In the genomic region with DNA sequence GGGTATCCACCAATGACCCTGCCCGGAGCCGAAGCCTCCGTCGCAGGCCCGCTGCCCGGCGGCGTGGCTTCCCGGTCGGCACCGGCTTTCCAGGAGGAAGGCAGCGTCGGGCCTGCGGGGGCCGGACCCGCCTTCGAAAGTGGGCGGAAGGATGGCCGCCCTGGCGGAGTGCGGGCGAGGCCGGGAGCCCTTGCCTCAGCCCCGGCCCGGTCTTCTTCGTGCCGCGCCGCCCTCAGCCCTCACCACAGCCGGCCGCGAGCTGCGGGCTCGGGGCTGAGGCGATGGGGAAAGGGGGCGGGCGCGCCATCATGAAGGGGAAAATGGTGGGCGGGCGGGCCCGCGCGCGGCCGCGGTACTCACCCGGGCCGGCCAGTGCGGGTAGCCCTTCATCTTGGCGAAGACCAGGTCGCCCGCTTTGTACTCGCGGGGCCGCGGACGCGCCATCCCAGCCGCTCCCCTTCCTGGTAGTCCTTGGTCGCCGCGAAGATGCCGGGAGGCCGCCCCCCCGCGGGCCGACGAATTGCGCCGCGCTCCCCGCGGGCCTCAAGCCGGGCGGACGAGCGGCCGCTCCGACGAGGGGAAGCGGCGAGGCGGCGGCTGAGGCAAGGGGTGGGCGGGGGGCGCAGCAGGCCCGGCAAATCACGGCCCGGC, we compare ENCODE assay signal across 8 cellular contexts. TPM values are rescaled to one million over a fixed set of nuclear protein-coding genes. Genes with fewer than 3 reads are reported as not detected.
DNase-seq lines count a peak whose midpoint lies in the region; ATAC-seq and TF ChIP-seq lines count a peak whose summit lies in the region.

No MANE protein-coding gene starts in this region.

- peak; percentile 79 for DNase-seq in activated CD4-positive, alpha-beta T cell treated with anti-CD3 and anti-CD28 coated beads, Interleukin-2, amount 10 ng/mL, durations not matched to agents 24 days and 14 days
- no peak for DNase-seq in activated CD4-positive, alpha-beta T cell treated with anti-CD3 and anti-CD28 coated beads for 1 hour
- peak; percentile 57 for DNase-seq in WTC11 (ENCODE audit: low spot score)
- DNase-seq in epithelial cell of proximal tubule (ENCODE audit: low read depth), result no peak
- peak; percentile 15 to 31 for DNase-seq in tibial nerve (ENCODE audit: low spot score in 2 of 2)

- H3K27me3 ChIP-seq in tibial nerve, result no peaks in the 10 kb centered on the region

- peak overlapping the region; percentile 90 for H3K4me3 Mint-ChIP-seq in activated CD4-positive, alpha-beta T cell treated with anti-CD3 and anti-CD28 coated beads, Interleukin-2, amount 10 ng/mL, durations not matched to agents 24 days and 14 days
- H3K4me3 Mint-ChIP-seq in WTC11, result peak overlapping the region; percentile 95

- H3K4me1 Mint-ChIP-seq in activated CD4-positive, alpha-beta T cell treated with anti-CD3 and anti-CD28 coated beads, Interleukin-2, amount 10 ng/mL, durations not matched to agents 24 days and 14 days, result peaks cover 15% of the 10 kb centered on the region
- H3K4me1 Mint-ChIP-seq in WTC11, result peaks cover 38% of the 10 kb centered on the region

- peaks cover 25% of the 10 kb centered on the region for H3K27me3 Mint-ChIP-seq in activated CD4-positive, alpha-beta T cell treated with anti-CD3 and anti-CD28 coated beads, Interleukin-2, amount 10 ng/mL, durations not matched to agents 24 days and 14 days
- H3K27me3 Mint-ChIP-seq in WTC11 (ENCODE audit: low read depth), result no peaks in the 10 kb centered on the region

- POLR2A ChIA-PET in WTC11 (lab: Charles Lee), result interaction anchor here (1.0 to 1.2 kb wide), 2 partner anchors 69 to 195 kb away, joined by 3 to 5 read pairs; no protein-coding TSS in a partner anchor

- ATAC-seq in HG03045 (IDR thresholded peaks at IDR 0.05; ENCODE audit: unreplicated experiment) (peak; percentile 30), WTC11 (peak; percentile 12), HG03196 (IDR thresholded peaks at IDR 0.05; ENCODE audit: unreplicated experiment) (no peak)

- TF ChIP-seq EP300 in tibial nerve (IDR thresholded peaks at IDR 0.05), result peak in 1 of 2 donors; percentile 18

- no peak for TF ChIP-seq POLR2A in tibial nerve (IDR thresholded peaks at IDR 0.05)

- intact Hi-C loops in activated CD4-positive, alpha-beta T cell treated with anti-CD3 and anti-CD28 coated beads, Interleukin-2, amount 10 ng/mL, durations not matched to agents 24 days and 14 days (cut with micrococcal nuclease), result loop anchor here (1.0 to 10.0 kb wide), 3 partner anchors 98 to 718 kb away; a partner anchor contains a TSS

- TF ChIP-seq CTCF in WTC11 (IDR thresholded peaks at IDR 0.05) (no peak), epithelial cell of proximal tubule (conservative IDR thresholded peaks at IDR 0.05; ENCODE audit: low read depth, low read length) (no peak), tibial nerve (IDR thresholded peaks at IDR 0.05) (peak in 1 of 5 experiments; percentile 18)

- no peaks in the 10 kb centered on the region for H3K36me3 ChIP-seq in mesodermal cell (ENCODE audit: control insufficient read depth, insufficient read depth, low read length)
- no peaks in the 10 kb centered on the region for H3K36me3 ChIP-seq in tibial nerve

- CTCF ChIA-PET in WTC11 (lab: Charles Lee), result interaction anchor here (2.3 kb wide), 1 partner anchor 10 kb away, joined by 9 read pairs; no protein-coding TSS in a partner anchor

- WGBS in mesodermal cell (ENCODE audit: insufficient coverage in 2 of 2), 2 experiments, result 0 to 1% methylated on average over 32 to 52 of the region's 89 CpGs
- 0 to 1% methylated on average over 19 to 55 of the region's 89 CpGs for WGBS in tibial nerve, 2 donors

- peaks cover 5% of the 10 kb centered on the region for H3K36me3 Mint-ChIP-seq in activated CD4-positive, alpha-beta T cell treated with anti-CD3 and anti-CD28 coated beads, Interleukin-2, amount 10 ng/mL, durations not matched to agents 24 days and 14 days (ENCODE audit: low read depth)
- H3K36me3 Mint-ChIP-seq in WTC11, result peaks cover 2% of the 10 kb centered on the region; the same call in 1 of the 2 replicates

- H3K9me3 ChIP-seq in mesodermal cell (ENCODE audit: control insufficient read depth, low read length), result no peaks in the 10 kb centered on the region
- no peaks in the 10 kb centered on the region for H3K9me3 ChIP-seq in tibial nerve

- H3K27ac Mint-ChIP-seq in activated CD4-positive, alpha-beta T cell treated with anti-CD3 and anti-CD28 coated beads, Interleukin-2, amount 10 ng/mL, durations not matched to agents 24 days and 14 days, result no peak overlapping the region
- H3K27ac Mint-ChIP-seq in WTC11, result no peak overlapping the region

- H3K4me3 ChIP-seq in epithelial cell of proximal tubule (ENCODE audit: low read depth, low read length) (peak overlapping the region; percentile 68), mesodermal cell (ENCODE audit: extremely low read depth, insufficient read depth, low read length, poor library complexity, severe bottlenecking) (peak overlapping the region; percentile 82), tibial nerve (peak overlapping the region; percentile 71 to 98 (median 90))

- H3K4me1 ChIP-seq in mesodermal cell (ENCODE audit: control insufficient read depth, insufficient read depth, low read length, poor library complexity, severe bottlenecking) (peaks cover 8% of the 10 kb centered on the region), tibial nerve (peaks cover 0 to 50% (median 5%) of the 10 kb centered on the region in 4 donors)

- no peaks in the 10 kb centered on the region for H3K9me3 Mint-ChIP-seq in activated CD4-positive, alpha-beta T cell treated with anti-CD3 and anti-CD28 coated beads, Interleukin-2, amount 10 ng/mL, durations not matched to agents 24 days and 14 days
- no peaks in the 10 kb centered on the region for H3K9me3 Mint-ChIP-seq in WTC11

- H3K27ac ChIP-seq in mesodermal cell (ENCODE audit: low read depth, low read length, severe bottlenecking) (peak overlapping the region; percentile 82), tibial nerve (peak overlapping the region; percentile 80 to 97 (median 86))

TF ChIP-seq in WTC11, 78 proteins besides CTCF, POLR2A, EP300 and RAD21 (continues in another document):
- TF ChIP-seq, protein P1, sequence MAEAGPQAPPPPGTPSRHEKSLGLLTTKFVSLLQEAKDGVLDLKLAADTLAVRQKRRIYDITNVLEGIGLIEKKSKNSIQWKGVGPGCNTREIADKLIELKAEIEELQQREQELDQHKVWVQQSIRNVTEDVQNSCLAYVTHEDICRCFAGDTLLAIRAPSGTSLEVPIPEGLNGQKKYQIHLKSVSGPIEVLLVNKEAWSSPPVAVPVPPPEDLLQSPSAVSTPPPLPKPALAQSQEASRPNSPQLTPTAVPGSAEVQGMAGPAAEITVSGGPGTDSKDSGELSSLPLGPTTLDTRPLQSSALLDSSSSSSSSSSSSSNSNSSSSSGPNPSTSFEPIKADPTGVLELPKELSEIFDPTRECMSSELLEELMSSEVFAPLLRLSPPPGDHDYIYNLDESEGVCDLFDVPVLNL (CRISPR knock-in tag; IDR thresholded peaks at IDR 0.05; ENCODE audit: borderline replicate concordance, low read depth), result 0 out of 2 replicates have a peak, but pooled peaks have one; percentile 76
- TF ChIP-seq NR3C1 (CRISPR knock-in tag; conservative IDR thresholded peaks at IDR 0.05; ENCODE audit: low read depth), result peak; percentile 25; the same call in 1 of the 2 replicates
- peak; percentile 44; the same call in 1 of the 2 replicates for TF ChIP-seq TP53 (CRISPR knock-in tag; IDR thresholded peaks at IDR 0.05)
- 0 out of 2 replicates have a peak, but pooled peaks have one; percentile 1 for TF ChIP-seq NFYB (CRISPR knock-in tag; conservative IDR thresholded peaks at IDR 0.05; ENCODE audit: low read depth)
- TF ChIP-seq, protein P2, sequence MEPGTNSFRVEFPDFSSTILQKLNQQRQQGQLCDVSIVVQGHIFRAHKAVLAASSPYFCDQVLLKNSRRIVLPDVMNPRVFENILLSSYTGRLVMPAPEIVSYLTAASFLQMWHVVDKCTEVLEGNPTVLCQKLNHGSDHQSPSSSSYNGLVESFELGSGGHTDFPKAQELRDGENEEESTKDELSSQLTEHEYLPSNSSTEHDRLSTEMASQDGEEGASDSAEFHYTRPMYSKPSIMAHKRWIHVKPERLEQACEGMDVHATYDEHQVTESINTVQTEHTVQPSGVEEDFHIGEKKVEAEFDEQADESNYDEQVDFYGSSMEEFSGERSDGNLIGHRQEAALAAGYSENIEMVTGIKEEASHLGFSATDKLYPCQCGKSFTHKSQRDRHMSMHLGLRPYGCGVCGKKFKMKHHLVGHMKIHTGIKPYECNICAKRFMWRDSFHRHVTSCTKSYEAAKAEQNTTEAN (CRISPR knock-in tag; IDR thresholded peaks at IDR 0.05), result 0 out of 2 replicates have a peak, but pooled peaks have one; percentile 24
- TF ChIP-seq, protein P3, sequence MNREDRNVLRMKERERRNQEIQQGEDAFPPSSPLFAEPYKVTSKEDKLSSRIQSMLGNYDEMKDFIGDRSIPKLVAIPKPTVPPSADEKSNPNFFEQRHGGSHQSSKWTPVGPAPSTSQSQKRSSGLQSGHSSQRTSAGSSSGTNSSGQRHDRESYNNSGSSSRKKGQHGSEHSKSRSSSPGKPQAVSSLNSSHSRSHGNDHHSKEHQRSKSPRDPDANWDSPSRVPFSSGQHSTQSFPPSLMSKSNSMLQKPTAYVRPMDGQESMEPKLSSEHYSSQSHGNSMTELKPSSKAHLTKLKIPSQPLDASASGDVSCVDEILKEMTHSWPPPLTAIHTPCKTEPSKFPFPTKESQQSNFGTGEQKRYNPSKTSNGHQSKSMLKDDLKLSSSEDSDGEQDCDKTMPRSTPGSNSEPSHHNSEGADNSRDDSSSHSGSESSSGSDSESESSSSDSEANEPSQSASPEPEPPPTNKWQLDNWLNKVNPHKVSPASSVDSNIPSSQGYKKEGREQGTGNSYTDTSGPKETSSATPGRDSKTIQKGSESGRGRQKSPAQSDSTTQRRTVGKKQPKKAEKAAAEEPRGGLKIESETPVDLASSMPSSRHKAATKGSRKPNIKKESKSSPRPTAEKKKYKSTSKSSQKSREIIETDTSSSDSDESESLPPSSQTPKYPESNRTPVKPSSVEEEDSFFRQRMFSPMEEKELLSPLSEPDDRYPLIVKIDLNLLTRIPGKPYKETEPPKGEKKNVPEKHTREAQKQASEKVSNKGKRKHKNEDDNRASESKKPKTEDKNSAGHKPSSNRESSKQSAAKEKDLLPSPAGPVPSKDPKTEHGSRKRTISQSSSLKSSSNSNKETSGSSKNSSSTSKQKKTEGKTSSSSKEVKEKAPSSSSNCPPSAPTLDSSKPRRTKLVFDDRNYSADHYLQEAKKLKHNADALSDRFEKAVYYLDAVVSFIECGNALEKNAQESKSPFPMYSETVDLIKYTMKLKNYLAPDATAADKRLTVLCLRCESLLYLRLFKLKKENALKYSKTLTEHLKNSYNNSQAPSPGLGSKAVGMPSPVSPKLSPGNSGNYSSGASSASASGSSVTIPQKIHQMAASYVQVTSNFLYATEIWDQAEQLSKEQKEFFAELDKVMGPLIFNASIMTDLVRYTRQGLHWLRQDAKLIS (CRISPR knock-in tag; IDR thresholded peaks at IDR 0.05; ENCODE audit: borderline replicate concordance), result 0 out of 2 replicates have a peak, but pooled peaks have one; percentile 76

RNA-seq across cellular contexts. Expression of a gene that starts 0.5 kb away (rescaled TPM):
- total RNA-seq in activated CD4-positive, alpha-beta T cell treated with anti-CD3 and anti-CD28 coated beads, Interleukin-2, amount 10 ng/mL, durations not matched to agents 24 days and 14 days, result 34.6 and 38.7 TPM in 2 replicates
- 117 to 126 TPM (median 124 TPM) in 3 replicates for total RNA-seq in WTC11 (2021)
- total RNA-seq in epithelial cell of proximal tubule, result 43.1 and 61.1 TPM in 2 replicates
- 52.0 TPM for polyA plus RNA-seq in mesodermal cell (2013, experiment 1 of 2)
- 68.6 TPM for polyA plus RNA-seq in mesodermal cell (2013, experiment 2 of 2)
- total RNA-seq in tibial nerve, result 10 to 100 TPM; 25.6 to 54.8 (median 43.4) TPM

Comparison
In these comparisons a context has a peak if more than half of its experiments do, and no peak if none do; other contexts are left out.
1. DNase-seq: peak in activated CD4-positive, alpha-beta T cell treated with anti-CD3 and anti-CD28 coated beads, Interleukin-2, amount 10 ng/mL, durations not matched to agents 24 days and 14 days (single experiment), WTC11 (single experiment) and tibial nerve (2 of 2); none in activated CD4-positive, alpha-beta T cell treated with anti-CD3 and anti-CD28 coated beads for 1 hour (single experiment) and epithelial cell of proximal tubule (single experiment).
2. Peak in every context shown above with its lines, with median percentiles within 50 percentile points of each other: H3K4me3 ChIP-seq.